Comparison of ENCODE assay signal across 10 cellular contexts in the genomic region with DNA sequence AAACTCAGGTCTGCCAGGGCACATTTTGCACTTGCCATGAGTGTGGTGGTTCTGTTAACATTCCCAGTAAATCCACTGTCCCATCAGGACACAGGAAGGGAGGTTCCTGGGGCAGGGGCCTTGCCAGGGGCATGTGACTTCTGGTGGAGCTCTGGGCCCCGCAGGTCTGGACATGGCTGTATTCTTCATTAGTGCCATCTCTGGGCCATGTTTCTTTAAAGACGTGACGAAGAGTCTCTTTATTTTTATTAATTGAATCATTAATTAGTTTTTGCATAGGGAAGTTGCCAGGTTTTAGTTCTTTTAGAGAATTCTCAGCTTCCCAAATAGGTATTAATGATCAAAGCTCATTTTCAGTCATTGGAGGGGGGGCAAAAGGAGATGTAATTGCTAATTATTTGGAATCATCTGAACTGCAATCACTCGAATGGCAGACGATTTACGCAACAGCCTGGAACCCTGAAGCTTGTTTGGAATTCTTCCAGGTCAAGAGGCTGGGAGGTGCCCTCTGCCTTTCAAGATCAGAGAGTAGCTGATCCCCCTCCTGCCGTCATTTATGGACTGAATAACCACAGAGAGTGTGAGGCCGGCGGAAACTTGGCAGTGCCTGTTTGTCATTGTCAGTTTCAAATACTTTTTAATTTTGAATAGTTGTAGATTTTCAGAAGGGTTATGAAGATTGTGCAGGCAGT.
"Had no signal": no experiment of that assay in that cellular context is flagged by ENCODE, and none has a peak within 500 bp of the region (broad histone marks: within the 10 kb centered on the region; RNA-seq: fewer than 3 reads in every experiment).

No MANE protein-coding gene starts in this region.

- DNase-seq: activated B cell treated with CpG ODN at 0.5 μM for 24 hours; activated CD4-positive, alpha-beta T cell treated with anti-CD3 and anti-CD28 coated beads, Interleukin-2, amount 10 ng/mL, durations not matched to agents 7 days and 5 days; activated CD8-positive, alpha-beta memory T cell treated with anti-CD3 and anti-CD28 coated beads for 24 hours; colonic mucosa; esophagus squamous epithelium; left ventricle myocardium superior; mesendoderm; nephron progenitor cell; stimulated activated CD4-positive, alpha-beta T cell treated with anti-CD3 and anti-CD28 coated beads, Interleukin-4, amount 100 ng/mL, for 4 hours had no signal

- H3K4me3 ChIP-seq: colonic mucosa, esophagus squamous epithelium had no signal

- ATAC-seq: foreskin keratinocyte, left ventricle myocardium superior had no signal
